1 cellular context compared by ENCODE assay signal in genomic region chr7:139035588-139036353, GRCh38.
TF ChIP-seq lines count a peak whose summit lies in the region.

TSS of gene ZC3HAV1L (minus strand) at chr7:139036042. CDS start at chr7:139036017, 25 bp downstream.

TF ChIP-seq in K562, 482 proteins besides CTCF, POLR2A, EP300 and RAD21 (continued from another document):
- peak; percentile 89 for TF ChIP-seq ZBTB33 (CRISPR knock-in tag; IDR thresholded peaks at IDR 0.05)
